In the genomic region with DNA sequence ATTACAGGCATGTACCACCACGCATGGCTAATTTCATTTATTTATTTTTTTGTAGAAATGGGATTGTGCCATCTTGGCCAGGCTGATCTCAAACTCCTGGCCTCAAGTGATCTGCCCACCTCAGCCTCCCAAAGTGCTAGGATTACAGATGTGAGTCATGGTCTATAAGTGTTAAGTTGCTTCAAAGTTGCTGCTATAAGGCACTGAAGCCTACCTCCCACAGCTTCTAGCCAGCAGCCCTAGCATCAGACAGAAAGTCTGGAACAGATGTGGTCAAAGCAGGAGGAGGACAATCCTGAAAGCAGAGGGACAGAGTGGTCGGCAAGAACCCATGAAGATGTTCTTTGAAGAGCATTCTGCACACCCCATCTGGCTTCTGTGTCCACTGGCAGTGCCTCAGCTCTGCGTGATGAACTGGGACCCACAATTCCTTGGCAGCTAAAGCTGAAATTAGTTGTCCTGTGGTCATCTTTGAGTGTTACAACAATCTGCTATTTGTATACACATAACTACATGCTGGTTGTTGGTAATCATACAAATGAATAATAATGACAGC, we compare ENCODE assay signal across 12 cellular contexts. TPM values are rescaled to one million over a fixed set of nuclear protein-coding genes. Genes with fewer than 3 reads are reported as not detected.
A peak's percentile ranks its signal among the peaks of the same experiment; 100 is the strongest.
DNase-seq lines count a peak whose midpoint lies in the region; ATAC-seq, FAIRE-seq and TF ChIP-seq lines count a peak whose summit lies in the region.
"Had no signal": no experiment of that assay in that cellular context is flagged by ENCODE, and none has a peak within 500 bp of the region (broad histone marks: within the 10 kb centered on the region; RNA-seq: fewer than 3 reads in every experiment).

No MANE protein-coding gene starts in this region.

- H3K4me1 ChIP-seq in suprapubic skin: peaks cover 75% of the 10 kb centered on the region
- peaks cover 28 to 35% of the 10 kb centered on the region in 2 donors for H3K4me1 ChIP-seq in small intestine (ENCODE audit: control insufficient read depth in 2 of 2, insufficient read depth in 1 of 2, low read depth in 1 of 2, low read length in 1 of 2)

- ATAC-seq in activated naive CD4-positive, alpha-beta T cell treated with anti-CD3 and anti-CD28 coated beads, Interleukin-2, amount 50 U/mL, for 72 hours: no peak
- no peak for ATAC-seq in GM21786 (IDR thresholded peaks at IDR 0.05; ENCODE audit: unreplicated experiment)

- FAIRE-seq in small intestine (lab: Jason Lieb, UNC): no peak
- FAIRE-seq: GM12891 had no signal

- no peaks in the 10 kb centered on the region for H3K9me3 Mint-ChIP-seq in activated naive CD4-positive, alpha-beta T cell treated with anti-CD3 and anti-CD28 coated beads, Interleukin-2, amount 50 U/mL, for 72 hours
- no peaks in the 10 kb centered on the region for H3K9me3 Mint-ChIP-seq in activated naive CD4-positive, alpha-beta T cell treated with anti-CD3 and anti-CD28 coated beads, Interleukin-2, amount 10 ng/mL, durations not matched to agents 7 days and 5 days
- H3K9me3 Mint-ChIP-seq in activated CD4-positive, alpha-beta memory T cell treated with anti-CD3 and anti-CD28 coated beads for 36 hours: no peaks in the 10 kb centered on the region

- intact Hi-C loops in activated CD4-positive, alpha-beta memory T cell treated with anti-CD3 and anti-CD28 coated beads for 36 hours (cut with micrococcal nuclease): no loop called here

- POLR2A ChIA-PET in activated CD4-positive, alpha-beta memory T cell treated with anti-CD3 and anti-CD28 coated beads for 36 hours (lab: Charles Lee): interaction anchor here (1.0 to 4.0 kb wide), 3 partner anchors 9 to 79 kb away, joined by 3 to 41 read pairs (median 5); a partner anchor contains a TSS

- H3K4me1 Mint-ChIP-seq in activated naive CD4-positive, alpha-beta T cell treated with anti-CD3 and anti-CD28 coated beads, Interleukin-2, amount 10 ng/mL, durations not matched to agents 7 days and 5 days: peaks cover 79% of the 10 kb centered on the region
- peaks cover 81% of the 10 kb centered on the region for H3K4me1 Mint-ChIP-seq in activated CD4-positive, alpha-beta memory T cell treated with anti-CD3 and anti-CD28 coated beads for 36 hours (ENCODE audit: low read depth)

- H3K27me3 Mint-ChIP-seq in activated naive CD4-positive, alpha-beta T cell treated with anti-CD3 and anti-CD28 coated beads, Interleukin-2, amount 10 ng/mL, durations not matched to agents 7 days and 5 days: no peaks in the 10 kb centered on the region
- H3K27me3 Mint-ChIP-seq in activated CD4-positive, alpha-beta memory T cell treated with anti-CD3 and anti-CD28 coated beads for 36 hours: no peaks in the 10 kb centered on the region

- 76% methylated on average over 3 of the region's 3 CpGs for WGBS in suprapubic skin
- 74 to 77% (median 74%) methylated on average over 3 of the region's 3 CpGs for WGBS in small intestine, 3 donors

- H3K36me3 Mint-ChIP-seq in activated naive CD4-positive, alpha-beta T cell treated with anti-CD3 and anti-CD28 coated beads, Interleukin-2, amount 50 U/mL, for 72 hours: peaks cover 26 to 40% of the 10 kb centered on the region in 2 donors
- H3K36me3 Mint-ChIP-seq in activated naive CD4-positive, alpha-beta T cell treated with anti-CD3 and anti-CD28 coated beads, Interleukin-2, amount 10 ng/mL, durations not matched to agents 7 days and 5 days: peaks cover 49% of the 10 kb centered on the region
- H3K36me3 Mint-ChIP-seq in activated CD4-positive, alpha-beta memory T cell treated with anti-CD3 and anti-CD28 coated beads for 36 hours: peaks cover 57% of the 10 kb centered on the region

- H3K4me3 Mint-ChIP-seq in activated naive CD4-positive, alpha-beta T cell treated with anti-CD3 and anti-CD28 coated beads, Interleukin-2, amount 10 ng/mL, durations not matched to agents 7 days and 5 days: no peak overlapping the region
- H3K4me3 Mint-ChIP-seq in activated CD4-positive, alpha-beta memory T cell treated with anti-CD3 and anti-CD28 coated beads for 36 hours: no peak overlapping the region

- peak overlapping the region; percentile 91 to 96 for H3K27ac Mint-ChIP-seq in activated naive CD4-positive, alpha-beta T cell treated with anti-CD3 and anti-CD28 coated beads, Interleukin-2, amount 50 U/mL, for 72 hours
- H3K27ac Mint-ChIP-seq in activated naive CD4-positive, alpha-beta T cell treated with anti-CD3 and anti-CD28 coated beads, Interleukin-2, amount 10 ng/mL, durations not matched to agents 7 days and 5 days: no peak overlapping the region
- peak overlapping the region; percentile 97 for H3K27ac Mint-ChIP-seq in activated CD4-positive, alpha-beta memory T cell treated with anti-CD3 and anti-CD28 coated beads for 36 hours

- H3K27ac ChIP-seq in suprapubic skin (peak overlapping the region; percentile 86), small intestine (ENCODE audit: low read depth in 1 of 2, low read length in 1 of 2) (peak overlapping the region in 1 of 2 donors; percentile 70)

- H3K36me3 ChIP-seq in suprapubic skin (no peaks in the 10 kb centered on the region), small intestine (ENCODE audit: control insufficient read depth in 2 of 2, insufficient read depth in 2 of 2, low read length in 2 of 2) (no peaks in the 10 kb centered on the region)

- CTCF ChIA-PET in activated naive CD4-positive, alpha-beta T cell treated with anti-CD3 and anti-CD28 coated beads, Interleukin-2, amount 10 ng/mL, durations not matched to agents 7 days and 5 days (lab: Charles Lee): interaction anchor here (0.8 to 1.2 kb wide), 2 partner anchors 9 to 28 kb away, joined by 3 to 7 read pairs; no protein-coding TSS in a partner anchor
- CTCF ChIA-PET in activated CD4-positive, alpha-beta memory T cell treated with anti-CD3 and anti-CD28 coated beads for 36 hours (lab: Charles Lee): interaction anchor here (0.5 to 2.7 kb wide), 7 partner anchors 11 to 170 kb away, joined by 3 to 20 read pairs (median 5); a partner anchor contains a TSS

- no peak for TF ChIP-seq EP300 in suprapubic skin (IDR thresholded peaks at IDR 0.05)

- H3K9me3 ChIP-seq in suprapubic skin (no peaks in the 10 kb centered on the region), small intestine (ENCODE audit: control insufficient read depth, low read depth) (no peaks in the 10 kb centered on the region)

- DNase-seq in activated naive CD4-positive, alpha-beta T cell treated with anti-CD3 and anti-CD28 coated beads, Interleukin-2, amount 50 U/mL, for 72 hours (ENCODE audit: low spot score in 2 of 2): no peak
- DNase-seq in activated naive CD4-positive, alpha-beta T cell treated with anti-CD3 and anti-CD28 coated beads, Interleukin-2, amount 10 ng/mL, durations not matched to agents 7 days and 5 days: no peak
- no peak for DNase-seq in activated CD4-positive, alpha-beta memory T cell treated with anti-CD3 and anti-CD28 coated beads for 36 hours
- DNase-seq in iris pigment epithelial cell (ENCODE audit: low read depth): peak; percentile 88
- no peak for DNase-seq in suprapubic skin (ENCODE audit: low spot score in 2 of 2)
- DNase-seq in hepatic stellate cell (ENCODE audit: low spot score): no peak
- no peak for DNase-seq in small intestine
- DNase-seq: activated effector memory CD4-positive, alpha-beta T cell treated with anti-CD3 and anti-CD28 coated beads, Interleukin-2, amount 50 U/mL, for 16 hours had no signal

- no peak for TF ChIP-seq CTCF in suprapubic skin (IDR thresholded peaks at IDR 0.05)

- no peak overlapping the region for H3K4me3 ChIP-seq in suprapubic skin
- H3K4me3 ChIP-seq in small intestine (ENCODE audit: low read depth in 1 of 2, low read length in 2 of 2): no peak overlapping the region

- H3K27me3 ChIP-seq in suprapubic skin: no peaks in the 10 kb centered on the region
- no peaks in the 10 kb centered on the region for H3K27me3 ChIP-seq in small intestine (ENCODE audit: control insufficient read depth in 2 of 2, insufficient read depth in 2 of 2, low read length in 2 of 2)

- no peak for TF ChIP-seq POLR2A in suprapubic skin (IDR thresholded peaks at IDR 0.05)

RNA-seq across cellular contexts. Expression of a gene that starts 11.2 kb away (rescaled TPM):
- 10 to 100 TPM; 38.4 to 54.4 TPM for total RNA-seq in activated naive CD4-positive, alpha-beta T cell treated with anti-CD3 and anti-CD28 coated beads, Interleukin-2, amount 50 U/mL, for 72 hours
- 10 to 100 TPM; 62.9 to 65.0 TPM for total RNA-seq in activated CD4-positive, alpha-beta memory T cell treated with anti-CD3 and anti-CD28 coated beads for 36 hours
- 10 to 100 TPM in 3 of 4 donors, 1 to 10 TPM in 1; 9.6 to 14.4 (median 11.9) TPM for total RNA-seq in suprapubic skin
- 10 to 100 TPM; 10.8 to 19.2 (median 11.3) TPM for polyA plus RNA-seq in small intestine

RNA-seq across cellular contexts. Expression of a gene that starts 43.7 kb away (rescaled TPM):
- total RNA-seq in activated naive CD4-positive, alpha-beta T cell treated with anti-CD3 and anti-CD28 coated beads, Interleukin-2, amount 50 U/mL, for 72 hours: under 1 TPM; 0.37 to 0.50 TPM
- total RNA-seq in activated CD4-positive, alpha-beta memory T cell treated with anti-CD3 and anti-CD28 coated beads for 36 hours: under 1 TPM in 1 of 2 experiments, not detected in 1; 0.12 TPM
- not detected for total RNA-seq in suprapubic skin
- polyA plus RNA-seq in small intestine: under 1 TPM in 1 of 3 donors, not detected in 2; 0.04 TPM
- total RNA-seq: liver had no signal
- polyA plus RNA-seq: BJ, liver had no signal
